8 cellular contexts compared by ENCODE assay signal in genomic region chrX:100928660-100929613, GRCh38. TPM values are rescaled to one million over a fixed set of nuclear protein-coding genes. Genes with fewer than 3 reads are reported as not detected.
DNase-seq lines count a peak whose midpoint lies in the region; ATAC-seq and TF ChIP-seq lines count a peak whose summit lies in the region.

TSS of gene XKRX (minus strand) at chrX:100928917. CDS start at chrX:100928304, 613 bp downstream.

- CTCF ChIA-PET in activated CD8-positive, alpha-beta memory T cell treated with anti-CD3 and anti-CD28 coated beads, Interleukin-2, amount 10 ng/mL, durations not matched to agents 7 days and 5 days (lab: Charles Lee): no interaction called here

- DNase-seq in EL (peak; percentile 29), GM23338 (ENCODE audit: low spot score) (peak; percentile 82), NCI-H1694 (lab: John Stamatoyannopoulos, UW) (peak; percentile 12), fibroblast of lung (ENCODE audit: low read depth in 2 of 2) (peak in 1 of 2 donors; percentile 18), osteoblast (ENCODE audit: insufficient read length, low spot score, missing footprints) (peak; percentile 75), vagina (ENCODE audit: extremely low spot score in 2 of 2) (no peak), mesenteric fat pad (ENCODE audit: low spot score) (no peak)
- DNase-seq in activated CD8-positive, alpha-beta memory T cell treated with anti-CD3 and anti-CD28 coated beads, Interleukin-2, amount 10 ng/mL, durations not matched to agents 7 days and 5 days: peak; percentile 56

- H3K79me2 ChIP-seq in GM23338 (replicated peaks; ENCODE audit: insufficient read depth): no peaks in the 10 kb centered on the region
- H3K79me2 ChIP-seq in fibroblast of lung (ENCODE audit: control insufficient read depth, insufficient read depth, low read length): no peaks in the 10 kb centered on the region
- H3K79me2 ChIP-seq in osteoblast (ENCODE audit: insufficient read depth, low read length): no peaks in the 10 kb centered on the region

- H3K4me3 ChIP-seq in GM23338: peak within 1 kb of the TSS; percentile 69
- H3K4me3 ChIP-seq in fibroblast of lung (replicated peaks in 1 of 4; ENCODE audit: control extremely low read depth in 1 of 4, insufficient read depth in 1 of 4, low read depth in 3 of 4, low read length in 4 of 4): peak within 1 kb of the TSS; percentile 36 to 45 (median 42)
- H3K4me3 ChIP-seq in osteoblast (ENCODE audit: insufficient read depth, low read length): peak within 1 kb of the TSS; percentile 65
- H3K4me3 ChIP-seq in vagina: peak within 1 kb of the TSS; percentile 42 to 44

- H3K9me2 ChIP-seq in GM23338 (ENCODE audit: insufficient read depth): no peaks in the 10 kb centered on the region

- H3K4me1 Mint-ChIP-seq in GM23338: peaks cover 2% of the 10 kb centered on the region; the same call in 2 of the 3 replicates
- H3K4me1 Mint-ChIP-seq in activated CD8-positive, alpha-beta memory T cell treated with anti-CD3 and anti-CD28 coated beads, Interleukin-2, amount 10 ng/mL, durations not matched to agents 7 days and 5 days: peaks cover 22% of the 10 kb centered on the region

- H3K4me1 ChIP-seq in GM23338 (ENCODE audit: insufficient read depth): no peaks in the 10 kb centered on the region
- H3K4me1 ChIP-seq in fibroblast of lung (ENCODE audit: control insufficient read depth, extremely low read depth, insufficient read depth, low read length): no peaks in the 10 kb centered on the region
- no peaks in the 10 kb centered on the region for H3K4me1 ChIP-seq in osteoblast (ENCODE audit: insufficient read depth, low read length)
- H3K4me1 ChIP-seq in vagina: no peaks in the 10 kb centered on the region

- peak; percentile 97 for ATAC-seq in GM23338
- ATAC-seq in activated CD8-positive, alpha-beta memory T cell treated with anti-CD3 and anti-CD28 coated beads, Interleukin-2, amount 10 ng/mL, durations not matched to agents 7 days and 5 days: peak; percentile 76

- H3K27me3 Mint-ChIP-seq in GM23338 (ENCODE audit: insufficient read depth, low read depth, poor library complexity): peaks cover 12% of the 10 kb centered on the region
- H3K27me3 Mint-ChIP-seq in activated CD8-positive, alpha-beta memory T cell treated with anti-CD3 and anti-CD28 coated beads, Interleukin-2, amount 10 ng/mL, durations not matched to agents 7 days and 5 days: peaks cover 4% of the 10 kb centered on the region

- TF ChIP-seq POLR2A in vagina (IDR thresholded peaks at IDR 0.05): no peak

- H2AFZ ChIP-seq in GM23338 (peak within 1 kb of the TSS; percentile 90), fibroblast of lung (ENCODE audit: low read length) (no peak within 1 kb of the TSS), osteoblast (ENCODE audit: low read length) (peak within 1 kb of the TSS; percentile 72)

- H3K27ac ChIP-seq in GM23338 (ENCODE audit: low read depth) (no peak within 1 kb of the TSS), fibroblast of lung (ENCODE audit: insufficient read depth, low read length) (no peak within 1 kb of the TSS), osteoblast (ENCODE audit: low read depth, low read length) (no peak within 1 kb of the TSS), vagina (no peak within 1 kb of the TSS)

- no peak within 1 kb of the TSS for H3K9ac ChIP-seq in fibroblast of lung (ENCODE audit: insufficient read depth, low read length)

- H3K36me3 ChIP-seq in GM23338 (ENCODE audit: insufficient read depth): no peaks in the 10 kb centered on the region
- H3K36me3 ChIP-seq in fibroblast of lung (ENCODE audit: control insufficient read depth, insufficient read depth, low read length): no peaks in the 10 kb centered on the region
- no peaks in the 10 kb centered on the region for H3K36me3 ChIP-seq in osteoblast (ENCODE audit: insufficient read depth, low read length)
- no peaks in the 10 kb centered on the region for H3K36me3 ChIP-seq in vagina

- H3K9me3 Mint-ChIP-seq in GM23338: no peaks in the 10 kb centered on the region; the same call in 2 of the 3 replicates
- H3K9me3 Mint-ChIP-seq in activated CD8-positive, alpha-beta memory T cell treated with anti-CD3 and anti-CD28 coated beads, Interleukin-2, amount 10 ng/mL, durations not matched to agents 7 days and 5 days (ENCODE audit: low read depth): peaks cover 6% of the 10 kb centered on the region

- H3K4me2 ChIP-seq in GM23338: peak within 1 kb of the TSS; percentile 80
- H3K4me2 ChIP-seq in fibroblast of lung (ENCODE audit: extremely low read depth, insufficient read depth, low read length): peak within 1 kb of the TSS; percentile 64
- peak within 1 kb of the TSS; percentile 60 for H3K4me2 ChIP-seq in osteoblast (ENCODE audit: insufficient read depth, low read length)

- peak within 1 kb of the TSS; percentile 89 for H3K4me3 Mint-ChIP-seq in GM23338
- peak within 1 kb of the TSS; percentile 73 for H3K4me3 Mint-ChIP-seq in activated CD8-positive, alpha-beta memory T cell treated with anti-CD3 and anti-CD28 coated beads, Interleukin-2, amount 10 ng/mL, durations not matched to agents 7 days and 5 days

- no peak within 1 kb of the TSS for H3K27ac Mint-ChIP-seq in GM23338
- H3K27ac Mint-ChIP-seq in activated CD8-positive, alpha-beta memory T cell treated with anti-CD3 and anti-CD28 coated beads, Interleukin-2, amount 10 ng/mL, durations not matched to agents 7 days and 5 days: no peak within 1 kb of the TSS

- peaks cover 3% of the 10 kb centered on the region; the same call in 1 of the 3 replicates for H3K36me3 Mint-ChIP-seq in GM23338 (ENCODE audit: low read depth)
- peaks cover 6% of the 10 kb centered on the region for H3K36me3 Mint-ChIP-seq in activated CD8-positive, alpha-beta memory T cell treated with anti-CD3 and anti-CD28 coated beads, Interleukin-2, amount 10 ng/mL, durations not matched to agents 7 days and 5 days

- intact Hi-C loops in vagina (cut with DNase I): no loop called here

- H3K9me3 ChIP-seq in fibroblast of lung (ENCODE audit: control insufficient read depth, insufficient read depth, low read depth, low read length): no peaks in the 10 kb centered on the region
- H3K9me3 ChIP-seq in osteoblast (ENCODE audit: low read depth, low read length): peaks cover 4% of the 10 kb centered on the region
- peaks cover 5% of the 10 kb centered on the region for H3K9me3 ChIP-seq in vagina

- H3K27me3 ChIP-seq in GM23338 (ENCODE audit: insufficient read depth) (peaks cover 13% of the 10 kb centered on the region), fibroblast of lung (ENCODE audit: control insufficient read depth, insufficient read depth, low read length) (no peaks in the 10 kb centered on the region), osteoblast (ENCODE audit: insufficient read depth, low read length) (peaks cover 9% of the 10 kb centered on the region), vagina (no peaks in the 10 kb centered on the region)

- TF ChIP-seq CTCF in GM23338 (conservative IDR thresholded peaks at IDR 0.05; ENCODE audit: low read depth in 2 of 2) (no peak), fibroblast of lung (conservative IDR thresholded peaks at IDR 0.05 in 1 of 2, IDR thresholded peaks at IDR 0.05 in 1 of 2; ENCODE audit: low read depth in 1 of 2, low read length in 2 of 2) (no peak), osteoblast (IDR thresholded peaks at IDR 0.05; ENCODE audit: extremely low read depth, low read depth, low read length) (no peak), vagina (IDR thresholded peaks at IDR 0.05) (no peak)

- H3F3A ChIP-seq in GM23338 (replicated peaks; ENCODE audit: low read depth): no peaks in the 10 kb centered on the region

- H4K20me1 ChIP-seq in GM23338 (replicated peaks; ENCODE audit: insufficient read depth) (no peaks in the 10 kb centered on the region), fibroblast of lung (ENCODE audit: control insufficient read depth, extremely low read depth, insufficient read depth, low read length) (no peaks in the 10 kb centered on the region), osteoblast (ENCODE audit: insufficient read depth, low read length) (no peaks in the 10 kb centered on the region)

RNA-seq across cellular contexts. Expression of gene XKRX, which starts in this region (rescaled TPM):
- 0.83 and 1.6 TPM in 2 replicates for total RNA-seq in GM23338 (2014; rRNA removed; shearing (Covaris generic))
- polyA plus RNA-seq in GM23338 (2016; fragmentation: Nextera tagmentation; extraction: Ambion mirVana) (0.16 and 0.19 TPM in 2 replicates), fibroblast of lung (0.02 and 0.19 TPM in 2 replicates)
- under 1 TPM in 1 of 2 experiments, not detected in 1; 0.12 TPM for total RNA-seq in activated CD8-positive, alpha-beta memory T cell treated with anti-CD3 and anti-CD28 coated beads, Interleukin-2, amount 10 ng/mL, durations not matched to agents 7 days and 5 days
- total RNA-seq in fibroblast of lung (under 0.01 and 0.17 TPM in 2 replicates), osteoblast (under 0.01 and 0.29 TPM in 2 replicates), vagina (0.74 TPM), mesenteric fat pad (not detected)
- not detected in 2 replicates for polyA plus RNA-seq in fibroblast of lung (2012)
- not detected in 2 replicates for polyA minus RNA-seq in fibroblast of lung (ENCODE audit: low replicate concordance)

Comparison
In these comparisons a context has a peak if more than half of its experiments do, and no peak if none do; other contexts are left out.
1. Peak in DNase-seq and ATAC-seq in activated CD8-positive, alpha-beta memory T cell treated with anti-CD3 and anti-CD28 coated beads, Interleukin-2, amount 10 ng/mL, durations not matched to agents 7 days and 5 days; RNA of the gene not detected or under 1 TPM.
2. Peak in DNase-seq, H3K4me3 ChIP-seq and H3K4me2 ChIP-seq in osteoblast; RNA of the gene not detected or under 1 TPM.
3. DNase-seq: peak in EL (single experiment), GM23338 (single experiment) and NCI-H1694 (single experiment); none in vagina (0 of 2) and mesenteric fat pad (single experiment).
4. Peak in every context shown above with its lines, with median percentiles within 50 percentile points of each other: H3K4me2 ChIP-seq and H3K4me3 ChIP-seq.